6 cellular contexts compared by ENCODE assay signal in the genomic region with DNA sequence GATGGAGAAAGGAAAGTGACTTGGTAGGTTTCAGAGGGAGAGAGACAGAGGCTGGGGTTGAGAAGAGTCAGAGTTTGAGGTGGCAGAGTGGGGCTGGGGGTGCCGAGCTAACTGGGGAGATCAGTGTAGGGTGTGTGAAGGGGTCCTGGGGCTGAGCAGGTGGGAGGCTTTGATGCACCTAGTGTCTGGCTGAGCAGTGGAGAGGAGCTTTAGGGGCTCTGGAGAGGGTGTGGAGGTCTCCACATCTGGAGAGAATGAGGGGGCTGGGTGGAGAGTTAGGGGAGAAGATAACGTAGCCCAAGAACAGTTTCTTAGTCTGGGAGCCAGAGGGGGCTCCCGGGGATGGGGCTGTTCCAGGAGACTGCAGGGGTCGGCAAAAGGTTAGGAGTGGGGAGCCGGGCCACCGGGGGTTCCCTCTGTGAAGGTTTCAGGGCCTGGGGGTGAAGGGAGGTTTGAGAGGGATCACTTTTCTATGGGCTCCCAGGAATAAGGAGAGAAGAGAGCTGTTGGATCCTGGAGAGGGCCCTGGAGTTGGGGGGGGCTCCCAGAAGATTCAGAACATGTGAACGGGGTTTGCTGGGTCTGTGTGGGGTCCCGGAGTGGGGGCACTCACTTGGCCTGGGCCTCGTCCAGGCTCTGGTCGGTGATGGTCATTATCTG. TPM values are rescaled to one million over a fixed set of nuclear protein-coding genes. Genes with fewer than 3 reads are reported as not detected.
DNase-seq lines count a peak whose midpoint lies in the region; ATAC-seq and TF ChIP-seq lines count a peak whose summit lies in the region.

No MANE protein-coding gene starts in this region.

- peaks cover 70% of the 10 kb centered on the region for H3K36me3 Mint-ChIP-seq in activated T-cell treated with anti-CD3 and anti-CD28 coated beads, Interleukin-2, amount 50 U/mL, for 24 hours (ENCODE audit: low read depth)

- intact Hi-C loops in left ventricle myocardium inferior (cut with micrococcal nuclease) = no loop called here

- H3K27me3 Mint-ChIP-seq in activated T-cell treated with anti-CD3 and anti-CD28 coated beads, Interleukin-2, amount 50 U/mL, for 24 hours = no peaks in the 10 kb centered on the region

- H3K9me3 ChIP-seq in left ventricle myocardium inferior (replicated peaks) = no peaks in the 10 kb centered on the region
- H3K9me3 ChIP-seq in tibial nerve = no peaks in the 10 kb centered on the region

- H3K27ac ChIP-seq in left ventricle myocardium inferior (replicated peaks) (peak overlapping the region; percentile 98), tibial nerve (peak overlapping the region; percentile 97 to 100 (median 99))

- H3K4me3 ChIP-seq in left ventricle myocardium inferior (peak overlapping the region; percentile 83), tibial nerve (peak overlapping the region; percentile 60 to 89 (median 75))

- H3K27ac Mint-ChIP-seq in activated T-cell treated with anti-CD3 and anti-CD28 coated beads, Interleukin-2, amount 50 U/mL, for 24 hours = peak overlapping the region; percentile 92

- H3K9me3 Mint-ChIP-seq in activated T-cell treated with anti-CD3 and anti-CD28 coated beads, Interleukin-2, amount 50 U/mL, for 24 hours = no peaks in the 10 kb centered on the region

- WGBS in tibial nerve, 2 donors = 2% methylated on average over 10 of the region's 10 CpGs

- no peak for ATAC-seq in GM21786 (IDR thresholded peaks at IDR 0.05; ENCODE audit: unreplicated experiment)

- H3K4me3 Mint-ChIP-seq in activated T-cell treated with anti-CD3 and anti-CD28 coated beads, Interleukin-2, amount 50 U/mL, for 24 hours = peak overlapping the region; percentile 93

- H3K4me1 ChIP-seq in left ventricle myocardium inferior = peaks cover 85% of the 10 kb centered on the region
- H3K4me1 ChIP-seq in tibial nerve = peaks cover 0 to 87% (median 54%) of the 10 kb centered on the region in 4 donors

- peak; percentile 39 for DNase-seq in activated T-cell treated with anti-CD3 and anti-CD28 coated beads, Interleukin-2, amount 50 U/mL, for 24 hours
- no peak for DNase-seq in activated T-cell treated with anti-CD3 and anti-CD28 coated beads, Interleukin-2, amount 50 U/mL, for 48 hours
- DNase-seq in left ventricle myocardium inferior (no peak), tibial nerve (ENCODE audit: low spot score in 2 of 2) (no peak), GM19240 (ENCODE audit: insufficient read length, low spot score) (no peak)

- H3K27me3 ChIP-seq in left ventricle myocardium inferior (ENCODE audit: low read depth) (no peaks in the 10 kb centered on the region), tibial nerve (no peaks in the 10 kb centered on the region)

- peaks cover 68% of the 10 kb centered on the region for H3K4me1 Mint-ChIP-seq in activated T-cell treated with anti-CD3 and anti-CD28 coated beads, Interleukin-2, amount 50 U/mL, for 24 hours (ENCODE audit: low read depth)

- TF ChIP-seq CTCF in left ventricle myocardium inferior (IDR thresholded peaks at IDR 0.05; ENCODE audit: borderline replicate concordance) (no peak), tibial nerve (IDR thresholded peaks at IDR 0.05) (no peak)

- peaks cover 16% of the 10 kb centered on the region for H3K36me3 ChIP-seq in left ventricle myocardium inferior
- peaks cover 0 to 22% (median 6%) of the 10 kb centered on the region in 3 donors for H3K36me3 ChIP-seq in tibial nerve

- no peak for TF ChIP-seq EP300 in tibial nerve (IDR thresholded peaks at IDR 0.05)

- no peak for TF ChIP-seq POLR2A in tibial nerve (IDR thresholded peaks at IDR 0.05)

RNA-seq across cellular contexts. Expression of gene PBX2, which starts 0.8 kb away (rescaled TPM):
- total RNA-seq in left ventricle myocardium inferior (36.5 TPM), tibial nerve (10 to 100 TPM; 55.0 to 75.0 (median 61.9) TPM)

RNA-seq across cellular contexts. Expression of gene GPSM3, which starts 3.2 kb away (rescaled TPM):
- total RNA-seq in left ventricle myocardium inferior (5.0 TPM), tibial nerve (10 to 100 TPM in 2 of 4 donors, 1 to 10 TPM in 2; 5.9 to 17.7 (median 8.8) TPM)

RNA-seq across cellular contexts. Expression of gene AGER, which starts 5.2 kb away (rescaled TPM):
- total RNA-seq in left ventricle myocardium inferior (1.8 TPM), tibial nerve (10 to 100 TPM in 1 of 4 donors, 1 to 10 TPM in 3; 4.0 to 12.7 (median 5.8) TPM)

RNA-seq across cellular contexts. Expression of gene RNF5, which starts 11.0 kb away (rescaled TPM):
- total RNA-seq in left ventricle myocardium inferior (76.0 TPM), tibial nerve (100 to 1,000 TPM in 2 of 4 donors, 10 to 100 TPM in 2; 74.5 to 117 (median 107) TPM)

RNA-seq across cellular contexts. Expression of gene AGPAT1, which starts 13.3 kb away (rescaled TPM):
- total RNA-seq in left ventricle myocardium inferior (43.0 TPM), tibial nerve (10 to 100 TPM; 45.3 to 52.2 (median 48.1) TPM)
